In genomic region chr5:180853522-180853921, GRCh38 we compare ENCODE assay signal across 9 cellular contexts. TPM values are rescaled to one million over a fixed set of nuclear protein-coding genes. Genes with fewer than 3 reads are reported as not detected.
"Had no signal": no experiment of that assay in that cellular context is flagged by ENCODE, and none has a peak within 500 bp of the region (broad histone marks: within the 10 kb centered on the region; RNA-seq: fewer than 3 reads in every experiment).

No MANE protein-coding gene starts in this region.

- H3K27ac ChIP-seq: GM23248, HL-60 had no signal

- H2AFZ ChIP-seq: GM23248 had no signal

- FAIRE-seq: HepG2 had no signal

- H3K4me3 Mint-ChIP-seq: HFFc6 had no signal

- H3K27ac Mint-ChIP-seq: HFFc6 had no signal

- ATAC-seq: HCT116, HepG2 had no signal

- H3K4me3 ChIP-seq: GM23248, HAP-1 had no signal

- DNase-seq: GM23248, GOT3, H7, HFFc6 had no signal

- H3K4me1 ChIP-seq: HAP-1 had no signal

- H3K9ac ChIP-seq: GM23248 had no signal

RNA-seq across cellular contexts. Expression of gene BTNL8, which starts 45.4 kb away (rescaled TPM):
- total RNA-seq: GM23248, H4, HepG2, HFFc6 had no signal
- polyA plus RNA-seq: GM23248, HepG2 had no signal
